ENCODE assay signal across 10 cellular contexts in the genomic region with DNA sequence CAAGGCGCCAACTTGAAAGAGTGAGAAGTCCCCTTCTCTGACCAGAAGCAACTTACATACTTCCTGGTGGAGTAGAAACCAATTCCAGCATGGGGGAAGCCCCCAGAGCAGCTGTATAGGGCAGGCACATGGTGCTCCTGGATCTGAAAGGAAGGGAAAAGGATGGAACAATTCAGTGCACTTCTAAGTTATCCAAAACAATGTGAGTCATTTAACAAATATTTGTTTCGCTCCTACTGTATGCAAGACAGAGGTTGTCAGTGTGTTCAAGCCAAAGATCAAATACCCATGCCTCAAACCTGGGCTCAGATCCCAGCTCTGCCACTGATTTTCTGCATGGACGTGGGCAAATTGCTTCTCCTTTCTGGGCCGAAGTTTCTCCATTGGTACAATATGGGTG.
DNase-seq lines count a peak whose midpoint lies in the region; ATAC-seq, FAIRE-seq and TF ChIP-seq lines count a peak whose summit lies in the region.
"Had no signal": no experiment of that assay in that cellular context is flagged by ENCODE, and none has a peak within 500 bp of the region (broad histone marks: within the 10 kb centered on the region; RNA-seq: fewer than 3 reads in every experiment).

No MANE protein-coding gene starts in this region.

- ATAC-seq in GM19351 (IDR thresholded peaks at IDR 0.05; ENCODE audit: unreplicated experiment) (no peak), HG02840 (IDR thresholded peaks at IDR 0.05; ENCODE audit: low FRiP score, unreplicated experiment) (no peak)
- ATAC-seq: activated T-cell treated with anti-CD3 and anti-CD28 coated beads, Interleukin-2, amount 50 U/mL, for 72 hours had no signal

- H3K9me1 ChIP-seq in endothelial cell of umbilical vein (replicated peaks; ENCODE audit: control insufficient read depth, extremely low read depth, insufficient read depth, low read length): no peaks in the 10 kb centered on the region

- TF ChIP-seq CTCF in PC-9 (conservative IDR thresholded peaks at IDR 0.05) (no peak), endothelial cell of umbilical vein (IDR thresholded peaks at IDR 0.05; ENCODE audit: extremely low read depth in 1 of 2, insufficient read depth in 1 of 2, low read depth in 1 of 2, low read length in 2 of 2) (no peak)

- peaks cover 8% of the 10 kb centered on the region; the same call in 1 of the 2 replicates for H3K27me3 ChIP-seq in PC-9 (ENCODE audit: insufficient read depth, low read depth)
- H3K27me3 ChIP-seq in endothelial cell of umbilical vein (ENCODE audit: control insufficient read depth in 2 of 2, insufficient read depth in 2 of 2, low read length in 2 of 2): peaks cover 0 to 1% of the 10 kb centered on the region in 2 experiments

- POLR2A ChIA-PET in PC-9 (lab: Charles Lee; ENCODE audit: unreplicated experiment) (interaction anchor here (0.6 kb wide), 1 partner anchor 17 kb away, joined by 3 read pairs; no protein-coding TSS in a partner anchor), endothelial cell of umbilical vein (lab: Charles Lee) (interaction anchor here (0.5 kb wide), 1 partner anchor 375 kb away, joined by 3 read pairs; no protein-coding TSS in a partner anchor)

- peaks cover 16% of the 10 kb centered on the region; the same call in 1 of the 2 replicates for H3F3A ChIP-seq in PC-9 (ENCODE audit: insufficient read depth, low read depth)

- H3K9me2 ChIP-seq in PC-9 (ENCODE audit: insufficient read depth): no peaks in the 10 kb centered on the region

- dilution Hi-C loops in endothelial cell of umbilical vein (cut with MboI; ENCODE audit: extremely low pct_ligation_motif_present, low sequenced_read_pairs): no loop called here

- intact Hi-C loops in PC-9 (cut with micrococcal nuclease; ENCODE audit: unreplicated experiment) (loop anchor here (1.0 to 2.0 kb wide), 3 partner anchors 24 to 314 kb away; no protein-coding TSS in a partner anchor), endothelial cell of umbilical vein (cut with micrococcal nuclease) (loop anchor here (2.0 kb wide), 1 partner anchor 32 kb away; no protein-coding TSS in a partner anchor)

- H3K79me2 ChIP-seq in PC-9 (ENCODE audit: low read depth) (no peaks in the 10 kb centered on the region), endothelial cell of umbilical vein (ENCODE audit: control insufficient read depth, insufficient read depth, low read length) (no peaks in the 10 kb centered on the region)

- no peak overlapping the region for H2AFZ ChIP-seq in PC-9
- H2AFZ ChIP-seq in endothelial cell of umbilical vein (ENCODE audit: low read depth, low read length): peak overlapping the region; percentile 2

- H3K27ac ChIP-seq in PC-9 (peak overlapping the region; percentile 70), endothelial cell of umbilical vein (ENCODE audit: insufficient read depth, low read depth, low read length) (peak overlapping the region; percentile 47)

- peaks cover 25% of the 10 kb centered on the region for H3K4me1 ChIP-seq in PC-9 (replicated peaks; ENCODE audit: insufficient read depth)
- H3K4me1 ChIP-seq in endothelial cell of umbilical vein (ENCODE audit: control insufficient read depth, extremely low read depth, insufficient read depth, low read length): peaks cover 22% of the 10 kb centered on the region

- H3K9me3 ChIP-seq in PC-9 (ENCODE audit: insufficient read depth, low read depth) (no peaks in the 10 kb centered on the region), endothelial cell of umbilical vein (replicated peaks; ENCODE audit: control insufficient read depth, insufficient read depth, low read length) (no peaks in the 10 kb centered on the region)

- FAIRE-seq in endothelial cell of umbilical vein (lab: Jason Lieb, UNC): peak; percentile 88
- FAIRE-seq: islet of Langerhans had no signal

- H3K4me2 ChIP-seq in PC-9: peak overlapping the region; percentile 54
- peak overlapping the region; percentile 71 for H3K4me2 ChIP-seq in endothelial cell of umbilical vein (ENCODE audit: insufficient read depth, low read length)

- H3K9ac ChIP-seq in endothelial cell of umbilical vein (replicated peaks; ENCODE audit: extremely low read depth, insufficient read depth, low read length): peak overlapping the region; percentile 41

- peak; percentile 82 for DNase-seq in DMS53 treated with DMSO at 0.1 percent for 48 hours (lab: John Stamatoyannopoulos, UW; ENCODE audit: unreplicated experiment)
- DNase-seq in PC-9: peak; percentile 35 to 82
- peak; percentile 47 for DNase-seq in endothelial cell of umbilical vein (ENCODE audit: low read depth, low spot score)
- DNase-seq in non-pigmented ciliary epithelial cell (ENCODE audit: low read depth): peak; percentile 28
- DNase-seq in NCI-H1436 (lab: John Stamatoyannopoulos, UW): no peak
- no peak for DNase-seq in SK-N-DZ (ENCODE audit: low spot score)
- DNase-seq: activated T-cell treated with anti-CD3 and anti-CD28 coated beads, Interleukin-2, amount 50 U/mL, for 72 hours had no signal

- H3K36me3 ChIP-seq in PC-9 (ENCODE audit: low read depth) (no peaks in the 10 kb centered on the region), endothelial cell of umbilical vein (ENCODE audit: control insufficient read depth in 2 of 2, extremely low read depth in 1 of 2, insufficient read depth in 2 of 2, low read length in 2 of 2) (no peaks in the 10 kb centered on the region)

- H4K20me1 ChIP-seq in PC-9 (ENCODE audit: insufficient read depth) (no peaks in the 10 kb centered on the region), endothelial cell of umbilical vein (replicated peaks; ENCODE audit: control insufficient read depth, extremely low read depth, insufficient read depth, low read length) (no peaks in the 10 kb centered on the region)

- BruUV-seq in PC-9 (replicated peaks; lab: Mats Ljungman, UMichigan) (no TSS peak), endothelial cell of umbilical vein (replicated peaks; lab: Mats Ljungman, UMichigan) (no TSS peak)

- TF ChIP-seq POLR2A in endothelial cell of umbilical vein (IDR thresholded peaks at IDR 0.05; ENCODE audit: low read depth, low read length): no peak

- H3K4me3 ChIP-seq in PC-9: no peak overlapping the region
- no peak overlapping the region for H3K4me3 ChIP-seq in endothelial cell of umbilical vein (replicated peaks in 1 of 3; ENCODE audit: insufficient read depth in 1 of 3, low read depth in 1 of 3, low read length in 3 of 3)

- CTCF ChIA-PET in PC-9 (lab: Charles Lee): no interaction called here
- CTCF ChIA-PET in endothelial cell of umbilical vein (lab: Charles Lee): interaction anchor here (1.4 to 1.9 kb wide), 2 partner anchors 38 to 534 kb away, joined by 5 to 7 read pairs; no protein-coding TSS in a partner anchor

TF ChIP-seq in endothelial cell of umbilical vein, 7 proteins besides CTCF, POLR2A, EP300 and RAD21:
- TF ChIP-seq EZH2 (IDR thresholded peaks at IDR 0.05; ENCODE audit: borderline replicate concordance, low read depth, low read length, severe bottlenecking) (no peak), JUN (IDR thresholded peaks at IDR 0.05; ENCODE audit: borderline replicate concordance, insufficient read depth, insufficient read length, low read depth) (peak; percentile 49), POLR2AphosphoS5 (IDR thresholded peaks at IDR 0.05; ENCODE audit: insufficient read depth, low read depth, low read length) (no peak), MYC (IDR thresholded peaks at IDR 0.05; ENCODE audit: low read depth, low read length) (peak; percentile 29), FOS (IDR thresholded peaks at IDR 0.05; ENCODE audit: borderline replicate concordance, insufficient read depth, low read length) (peak; percentile 12), GATA2 (IDR thresholded peaks at IDR 0.05; ENCODE audit: insufficient read depth, insufficient read length, low read depth, low read length) (no peak)
- TF ChIP-seq, protein P1, sequence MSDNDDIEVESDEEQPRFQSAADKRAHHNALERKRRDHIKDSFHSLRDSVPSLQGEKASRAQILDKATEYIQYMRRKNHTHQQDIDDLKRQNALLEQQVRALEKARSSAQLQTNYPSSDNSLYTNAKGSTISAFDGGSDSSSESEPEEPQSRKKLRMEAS (IDR thresholded peaks at IDR 0.05; ENCODE audit: insufficient read depth, insufficient read length): no peak

Comparison
In these comparisons a context has a peak if more than half of its experiments do, and no peak if none do; other contexts are left out.
1. DNase-seq: peak in DMS53 treated with DMSO at 0.1 percent for 48 hours (single experiment), PC-9 (2 of 2), endothelial cell of umbilical vein (single experiment) and non-pigmented ciliary epithelial cell (single experiment); none in NCI-H1436 (single experiment) and SK-N-DZ (single experiment).